In the genomic region with DNA sequence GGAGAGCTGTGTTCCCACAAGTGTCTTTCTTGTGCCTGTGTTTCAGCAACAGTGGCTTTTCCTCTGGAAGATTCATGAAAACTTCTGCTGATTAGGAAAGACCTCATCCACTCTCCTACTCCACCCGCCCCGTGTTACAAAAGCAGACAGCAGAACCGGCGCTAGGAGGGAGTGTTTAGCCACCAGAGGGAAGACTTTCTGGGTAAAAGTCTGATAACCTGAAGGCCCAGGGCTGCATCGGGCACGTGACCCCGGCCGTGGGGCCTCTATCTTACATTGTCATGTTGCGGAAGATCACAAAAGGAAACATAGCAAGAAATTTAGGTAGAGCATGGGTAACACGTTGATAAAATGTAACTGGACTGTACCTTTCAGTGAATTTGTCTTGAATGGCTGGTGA, we compare ENCODE assay signal across 10 cellular contexts. TPM values are rescaled to one million over a fixed set of nuclear protein-coding genes. Genes with fewer than 3 reads are reported as not detected.
DNase-seq lines count a peak whose midpoint lies in the region; ATAC-seq and TF ChIP-seq lines count a peak whose summit lies in the region.
"Had no signal": no experiment of that assay in that cellular context is flagged by ENCODE, and none has a peak within 500 bp of the region (broad histone marks: within the 10 kb centered on the region; RNA-seq: fewer than 3 reads in every experiment).

No MANE protein-coding gene starts in this region.

- TF ChIP-seq CTCF in AG09319 (IDR thresholded peaks at IDR 0.05; ENCODE audit: low read depth, low read length) (peak; percentile 27), uterus (IDR thresholded peaks at IDR 0.05) (peak in 2 of 4 experiments; percentile 12 to 15)

- no peak for TF ChIP-seq POLR2A in uterus (IDR thresholded peaks at IDR 0.05)

- no peaks in the 10 kb centered on the region for H3K9me3 ChIP-seq in uterus

- intact Hi-C loops in uterus (cut with DNase I; ENCODE audit: low total_unique reads): no loop called here

- H3K4me1 ChIP-seq in uterus: no peaks in the 10 kb centered on the region

- ATAC-seq in GM19395 (IDR thresholded peaks at IDR 0.05; ENCODE audit: unreplicated experiment) (peak; percentile 61), SK-N-SH treated with all-trans-retinoic acid at 6 μM for 48 hours (peak; percentile 59; the same call in 2 of the 3 replicates), GM19035 (IDR thresholded peaks at IDR 0.05; ENCODE audit: unreplicated experiment) (no peak), HG03378 (IDR thresholded peaks at IDR 0.05; ENCODE audit: unreplicated experiment) (no peak)

- H3K36me3 ChIP-seq in uterus: no peaks in the 10 kb centered on the region

- H3K27me3 ChIP-seq in uterus: no peaks in the 10 kb centered on the region

- no peak overlapping the region for H3K27ac ChIP-seq in uterus

- H3K4me3 ChIP-seq in uterus: no peak overlapping the region

- DNase-seq in AG09319 (ENCODE audit: extremely low read depth, low read depth): no peak
- DNase-seq in iris pigment epithelial cell (ENCODE audit: low read depth): peak; percentile 13
- DNase-seq in Ammon's horn (ENCODE audit: low spot score): no peak
- DNase-seq in uterus: no peak
- DNase-seq: midbrain had no signal

TF ChIP-seq in SK-N-SH treated with all-trans-retinoic acid at 6 μM for 48 hours, 23 proteins besides CTCF, POLR2A, EP300 and RAD21:
- TF ChIP-seq BACH2 (CRISPR knock-in tag; IDR thresholded peaks at IDR 0.05; ENCODE audit: borderline replicate concordance) (no peak), TCF4 (CRISPR knock-in tag; IDR thresholded peaks at IDR 0.05; ENCODE audit: borderline replicate concordance) (no peak), SNAI2 (CRISPR knock-in tag; IDR thresholded peaks at IDR 0.05) (no peak), ISL1 (CRISPR knock-in tag; IDR thresholded peaks at IDR 0.05) (no peak), CSDC2 (CRISPR knock-in tag; IDR thresholded peaks at IDR 0.05) (no peak), ZNF565 (CRISPR knock-in tag; conservative IDR thresholded peaks at IDR 0.05; ENCODE audit: low read depth) (no peak), RARB (CRISPR knock-in tag; IDR thresholded peaks at IDR 0.05) (no peak), ZFP3 (CRISPR knock-in tag; IDR thresholded peaks at IDR 0.05) (no peak)
- TF ChIP-seq, protein P1, sequence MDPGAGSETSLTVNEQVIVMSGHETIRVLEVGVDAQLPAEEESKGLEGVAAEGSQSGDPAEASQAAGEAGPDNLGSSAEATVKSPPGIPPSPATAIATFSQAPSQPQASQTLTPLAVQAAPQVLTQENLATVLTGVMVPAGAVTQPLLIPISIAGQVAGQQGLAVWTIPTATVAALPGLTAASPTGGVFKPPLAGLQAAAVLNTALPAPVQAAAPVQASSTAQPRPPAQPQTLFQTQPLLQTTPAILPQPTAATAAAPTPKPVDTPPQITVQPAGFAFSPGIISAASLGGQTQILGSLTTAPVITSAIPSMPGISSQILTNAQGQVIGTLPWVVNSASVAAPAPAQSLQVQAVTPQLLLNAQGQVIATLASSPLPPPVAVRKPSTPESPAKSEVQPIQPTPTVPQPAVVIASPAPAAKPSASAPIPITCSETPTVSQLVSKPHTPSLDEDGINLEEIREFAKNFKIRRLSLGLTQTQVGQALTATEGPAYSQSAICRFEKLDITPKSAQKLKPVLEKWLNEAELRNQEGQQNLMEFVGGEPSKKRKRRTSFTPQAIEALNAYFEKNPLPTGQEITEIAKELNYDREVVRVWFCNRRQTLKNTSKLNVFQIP (CRISPR knock-in tag; IDR thresholded peaks at IDR 0.05; ENCODE audit: borderline replicate concordance, low read depth): no peak
- TF ChIP-seq, protein P2, sequence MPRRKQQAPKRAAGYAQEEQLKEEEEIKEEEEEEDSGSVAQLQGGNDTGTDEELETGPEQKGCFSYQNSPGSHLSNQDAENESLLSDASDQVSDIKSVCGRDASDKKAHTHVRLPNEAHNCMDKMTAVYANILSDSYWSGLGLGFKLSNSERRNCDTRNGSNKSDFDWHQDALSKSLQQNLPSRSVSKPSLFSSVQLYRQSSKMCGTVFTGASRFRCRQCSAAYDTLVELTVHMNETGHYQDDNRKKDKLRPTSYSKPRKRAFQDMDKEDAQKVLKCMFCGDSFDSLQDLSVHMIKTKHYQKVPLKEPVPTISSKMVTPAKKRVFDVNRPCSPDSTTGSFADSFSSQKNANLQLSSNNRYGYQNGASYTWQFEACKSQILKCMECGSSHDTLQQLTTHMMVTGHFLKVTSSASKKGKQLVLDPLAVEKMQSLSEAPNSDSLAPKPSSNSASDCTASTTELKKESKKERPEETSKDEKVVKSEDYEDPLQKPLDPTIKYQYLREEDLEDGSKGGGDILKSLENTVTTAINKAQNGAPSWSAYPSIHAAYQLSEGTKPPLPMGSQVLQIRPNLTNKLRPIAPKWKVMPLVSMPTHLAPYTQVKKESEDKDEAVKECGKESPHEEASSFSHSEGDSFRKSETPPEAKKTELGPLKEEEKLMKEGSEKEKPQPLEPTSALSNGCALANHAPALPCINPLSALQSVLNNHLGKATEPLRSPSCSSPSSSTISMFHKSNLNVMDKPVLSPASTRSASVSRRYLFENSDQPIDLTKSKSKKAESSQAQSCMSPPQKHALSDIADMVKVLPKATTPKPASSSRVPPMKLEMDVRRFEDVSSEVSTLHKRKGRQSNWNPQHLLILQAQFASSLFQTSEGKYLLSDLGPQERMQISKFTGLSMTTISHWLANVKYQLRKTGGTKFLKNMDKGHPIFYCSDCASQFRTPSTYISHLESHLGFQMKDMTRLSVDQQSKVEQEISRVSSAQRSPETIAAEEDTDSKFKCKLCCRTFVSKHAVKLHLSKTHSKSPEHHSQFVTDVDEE (CRISPR knock-in tag; IDR thresholded peaks at IDR 0.05): no peak
- TF ChIP-seq, protein P3, sequence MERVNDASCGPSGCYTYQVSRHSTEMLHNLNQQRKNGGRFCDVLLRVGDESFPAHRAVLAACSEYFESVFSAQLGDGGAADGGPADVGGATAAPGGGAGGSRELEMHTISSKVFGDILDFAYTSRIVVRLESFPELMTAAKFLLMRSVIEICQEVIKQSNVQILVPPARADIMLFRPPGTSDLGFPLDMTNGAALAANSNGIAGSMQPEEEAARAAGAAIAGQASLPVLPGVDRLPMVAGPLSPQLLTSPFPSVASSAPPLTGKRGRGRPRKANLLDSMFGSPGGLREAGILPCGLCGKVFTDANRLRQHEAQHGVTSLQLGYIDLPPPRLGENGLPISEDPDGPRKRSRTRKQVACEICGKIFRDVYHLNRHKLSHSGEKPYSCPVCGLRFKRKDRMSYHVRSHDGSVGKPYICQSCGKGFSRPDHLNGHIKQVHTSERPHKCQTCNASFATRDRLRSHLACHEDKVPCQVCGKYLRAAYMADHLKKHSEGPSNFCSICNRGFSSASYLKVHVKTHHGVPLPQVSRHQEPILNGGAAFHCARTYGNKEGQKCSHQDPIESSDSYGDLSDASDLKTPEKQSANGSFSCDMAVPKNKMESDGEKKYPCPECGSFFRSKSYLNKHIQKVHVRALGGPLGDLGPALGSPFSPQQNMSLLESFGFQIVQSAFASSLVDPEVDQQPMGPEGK (CRISPR knock-in tag; IDR thresholded peaks at IDR 0.05; ENCODE audit: borderline replicate concordance): no peak

RNA-seq across cellular contexts. Expression of a gene that starts 32.0 kb away (rescaled TPM):
- 1 to 10 TPM in 1 of 4 donors, not detected in 3; 3.1 TPM for total RNA-seq in uterus
- total RNA-seq: activated naive CD4-positive, alpha-beta T cell treated with anti-CD3 and anti-CD28 coated beads, Interleukin-2, amount 50 U/mL, for 72 hours had no signal

RNA-seq across cellular contexts. Expression of a gene that starts 41.7 kb away (rescaled TPM):
- total RNA-seq in uterus: 1 to 10 TPM in 1 of 4 donors, under 1 TPM in 2, not detected in 1; under 0.01 to 9.1 (median 0.18) TPM
- total RNA-seq: activated naive CD4-positive, alpha-beta T cell treated with anti-CD3 and anti-CD28 coated beads, Interleukin-2, amount 50 U/mL, for 72 hours had no signal

Comparison
In these comparisons a context has a peak if more than half of its experiments do, and no peak if none do; other contexts are left out.
1. ATAC-seq: peak in GM19395 (single experiment) and SK-N-SH treated with all-trans-retinoic acid at 6 μM for 48 hours (single experiment); none in GM19035 (single experiment) and HG03378 (single experiment).